8 cellular contexts compared by ENCODE assay signal in genomic region chr6:4358414-4359107, GRCh38.
DNase-seq lines count a peak whose midpoint lies in the region; ATAC-seq, FAIRE-seq and TF ChIP-seq lines count a peak whose summit lies in the region.

No MANE protein-coding gene starts in this region.

- no peaks in the 10 kb centered on the region for H3K27me3 ChIP-seq in small intestine (ENCODE audit: control insufficient read depth in 2 of 2, insufficient read depth in 2 of 2, low read length in 2 of 2)

- 21 to 44% (median 30%) methylated on average over 13 of the region's 13 CpGs for WGBS in small intestine, 3 donors

- no peaks in the 10 kb centered on the region for H3K9me3 ChIP-seq in small intestine (ENCODE audit: control insufficient read depth, low read depth)

- CTCF ChIA-PET in MCF 10A (lab: Yijun Ruan, JAX): interaction anchor here (0.7 to 0.8 kb wide), 2 partner anchors 10 to 579 kb away, joined by 3 read pairs; no protein-coding TSS in a partner anchor

- peak overlapping the region; percentile 40 for H3K4me3 Mint-ChIP-seq in MCF 10A (ENCODE audit: unreplicated experiment)

- peaks cover 11% of the 10 kb centered on the region for H3K36me3 Mint-ChIP-seq in MCF 10A (ENCODE audit: insufficient read depth, unreplicated experiment)

- H3K27me3 Mint-ChIP-seq in MCF 10A (ENCODE audit: insufficient read depth, unreplicated experiment): no peaks in the 10 kb centered on the region

- peaks cover 30% of the 10 kb centered on the region for H3K4me1 Mint-ChIP-seq in MCF 10A (ENCODE audit: insufficient read depth, unreplicated experiment)

- no peak for FAIRE-seq in small intestine (lab: Jason Lieb, UNC)

- no peaks in the 10 kb centered on the region for H3K36me3 ChIP-seq in small intestine (ENCODE audit: control insufficient read depth in 2 of 2, insufficient read depth in 2 of 2, low read length in 2 of 2)

- peak overlapping the region; percentile 97 for H3K27ac Mint-ChIP-seq in MCF 10A (ENCODE audit: low read depth, unreplicated experiment)

- intact Hi-C loops in MCF 10A (cut with micrococcal nuclease): loop anchor here (1.0 to 5.0 kb wide), 2 partner anchors 37 to 44 kb away; no protein-coding TSS in a partner anchor

- TF ChIP-seq CTCF in NB4 (IDR thresholded peaks at IDR 0.05; ENCODE audit: low read depth, low read length) (no peak), MCF 10A (IDR thresholded peaks at IDR 0.05; ENCODE audit: unreplicated experiment) (no peak)

- TF ChIP-seq POLR2A in NB4 (IDR thresholded peaks at IDR 0.05; ENCODE audit: extremely low read depth, insufficient read length): no peak

- no peaks in the 10 kb centered on the region for H3K9me3 Mint-ChIP-seq in MCF 10A (ENCODE audit: unreplicated experiment)

- no TSS peak for BruUV-seq in MCF 10A (replicated peaks; lab: Mats Ljungman, UMichigan)

- peak overlapping the region in 1 of 2 donors; percentile 40 for H3K27ac ChIP-seq in small intestine (ENCODE audit: low read depth in 1 of 2, low read length in 1 of 2)

- no peak overlapping the region for H3K4me3 ChIP-seq in NB4 (ENCODE audit: low read depth, low read length)
- no peak overlapping the region for H3K4me3 ChIP-seq in small intestine (ENCODE audit: low read depth in 1 of 2, low read length in 2 of 2)

- no peaks in the 10 kb centered on the region for H3K4me1 ChIP-seq in small intestine (ENCODE audit: control insufficient read depth in 2 of 2, insufficient read depth in 1 of 2, low read depth in 1 of 2, low read length in 1 of 2)

- POLR2A ChIA-PET in MCF 10A (lab: Yijun Ruan, JAX): interaction anchor here (0.7 to 1.7 kb wide), 9 partner anchors 9 to 724 kb away, joined by 3 to 7 read pairs (median 4); no protein-coding TSS in a partner anchor

- DNase-seq in EH (ENCODE audit: low read depth) (peak; percentile 100), NB4 (ENCODE audit: low read depth) (peak; percentile 90), MCF 10A (ENCODE audit: unreplicated experiment) (peak; percentile 100), iris pigment epithelial cell (ENCODE audit: low read depth) (peak; percentile 98), small intestine (peak; percentile 89), NCI-H345 treated with DMSO at 0.1 percent for 48 hours (lab: John Stamatoyannopoulos, UW; ENCODE audit: unreplicated experiment) (no peak), AML-193 (lab: John Stamatoyannopoulos, UW) (no peak)

- no peak for ATAC-seq in HG02588 (IDR thresholded peaks at IDR 0.05; ENCODE audit: unreplicated experiment)

Comparison
In these comparisons a context has a peak if more than half of its experiments do, and no peak if none do; other contexts are left out.
1. DNase-seq: peak in EH (single experiment), NB4 (single experiment), MCF 10A (single experiment), iris pigment epithelial cell (single experiment) and small intestine (single experiment); none in NCI-H345 treated with DMSO at 0.1 percent for 48 hours (single experiment) and AML-193 (0 of 2).